ENCODE assay signal across 11 cellular contexts in the genomic region with DNA sequence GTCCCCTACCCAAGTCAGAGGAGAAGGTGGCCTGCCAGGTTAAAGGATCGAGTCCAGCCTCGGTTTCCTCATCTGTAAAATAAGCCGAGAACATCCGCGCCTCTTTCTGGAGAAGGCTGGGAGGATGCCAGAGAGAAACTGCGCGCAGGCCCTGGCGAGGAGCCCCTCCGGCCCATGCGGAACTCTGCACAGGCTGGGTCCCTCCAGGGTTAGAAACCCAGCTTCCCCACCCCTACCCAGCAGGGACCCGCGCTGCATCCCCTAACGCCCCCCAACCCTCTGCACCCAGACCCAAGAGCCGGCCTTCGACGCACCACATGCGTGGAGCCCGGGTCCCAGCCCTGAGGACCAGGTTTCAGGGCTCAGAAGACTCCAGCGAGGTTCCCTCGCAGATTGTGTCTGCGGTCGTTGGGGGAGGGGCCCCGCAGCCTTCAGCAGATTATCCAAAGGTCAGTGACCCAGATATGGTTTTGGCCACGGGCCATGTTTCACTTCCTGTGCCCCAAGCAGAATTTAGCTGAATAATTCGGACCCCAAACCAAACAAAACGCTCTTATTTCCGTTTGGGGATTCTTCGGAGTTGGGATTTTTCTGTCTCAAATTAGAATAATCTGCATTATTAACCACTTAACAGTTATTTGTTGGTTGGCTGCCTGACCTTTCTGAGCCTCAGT.
DNase-seq lines count a peak whose midpoint lies in the region; ATAC-seq and TF ChIP-seq lines count a peak whose summit lies in the region.
"Had no signal": no experiment of that assay in that cellular context is flagged by ENCODE, and none has a peak within 500 bp of the region (broad histone marks: within the 10 kb centered on the region; RNA-seq: fewer than 3 reads in every experiment).

No MANE protein-coding gene starts in this region.

- intact Hi-C loops in CD4-positive, alpha-beta memory T cell (cut with micrococcal nuclease) = no loop called here

- CTCF ChIA-PET in CD4-positive, alpha-beta memory T cell (lab: Charles Lee; ENCODE audit: partially characterized antibody) = no interaction called here

- H3K27me3 ChIP-seq in CD4-positive, alpha-beta memory T cell (ENCODE audit: insufficient read depth, low read length) = peaks cover 58% of the 10 kb centered on the region
- H3K27me3 ChIP-seq in HUES64 (ENCODE audit: insufficient read depth, low read length) (peaks cover 99% of the 10 kb centered on the region), WERI-Rb-1 (ENCODE audit: insufficient read depth, low read depth, severe bottlenecking) (no peaks in the 10 kb centered on the region)

- peak overlapping the region in 2 of 7 donors; percentile 47 to 77 for H3K27ac Mint-ChIP-seq in CD4-positive, alpha-beta memory T cell
- H3K27ac Mint-ChIP-seq in activated naive CD8-positive, alpha-beta T cell treated with anti-CD3 and anti-CD28 coated beads, Interleukin-2, amount 10 ng/mL, durations not matched to agents 7 days and 5 days = no peak overlapping the region
- H3K27ac Mint-ChIP-seq in naive B cell = peak overlapping the region in 2 of 6 donors; percentile 56 to 78

- H3K9me3 ChIP-seq in CD4-positive, alpha-beta memory T cell (ENCODE audit: control insufficient read depth in 1 of 2, low read length in 2 of 2) = no peaks in the 10 kb centered on the region
- H3K9me3 ChIP-seq in HUES64 (ENCODE audit: insufficient read depth, low read depth, low read length) = no peaks in the 10 kb centered on the region
- H3K9me3 ChIP-seq in WERI-Rb-1 (ENCODE audit: severe bottlenecking) = no peaks in the 10 kb centered on the region
- H3K9me3 ChIP-seq: sigmoid colon had no signal

- H3K9ac ChIP-seq in HUES64 (ENCODE audit: low read depth, low read length) = no peak overlapping the region

- H3K4me1 ChIP-seq in CD4-positive, alpha-beta memory T cell (ENCODE audit: insufficient read depth, low read length) = peaks cover 51% of the 10 kb centered on the region
- H3K4me1 ChIP-seq in HUES64 (ENCODE audit: insufficient read depth, low read length) = peaks cover 20% of the 10 kb centered on the region

- H3K4me1 Mint-ChIP-seq in CD4-positive, alpha-beta memory T cell = peaks cover 26 to 43% (median 38%) of the 10 kb centered on the region in 4 donors
- peaks cover 31% of the 10 kb centered on the region for H3K4me1 Mint-ChIP-seq in activated naive CD8-positive, alpha-beta T cell treated with anti-CD3 and anti-CD28 coated beads, Interleukin-2, amount 10 ng/mL, durations not matched to agents 7 days and 5 days
- H3K4me1 Mint-ChIP-seq in naive B cell = peaks cover 39 to 46% (median 46%) of the 10 kb centered on the region in 3 donors

- H3K27me3 Mint-ChIP-seq in CD4-positive, alpha-beta memory T cell = peaks cover 44 to 54% of the 10 kb centered on the region in 2 donors
- H3K27me3 Mint-ChIP-seq in activated naive CD8-positive, alpha-beta T cell treated with anti-CD3 and anti-CD28 coated beads, Interleukin-2, amount 10 ng/mL, durations not matched to agents 7 days and 5 days = peaks cover 67% of the 10 kb centered on the region
- H3K27me3 Mint-ChIP-seq in naive B cell = peaks cover 49 to 79% (median 74%) of the 10 kb centered on the region in 3 donors

- TF ChIP-seq CTCF in WERI-Rb-1 (IDR thresholded peaks at IDR 0.05; ENCODE audit: low read depth, low read length) = no peak

- POLR2A ChIA-PET in CD4-positive, alpha-beta memory T cell (lab: Charles Lee; ENCODE audit: partially characterized antibody) = no interaction called here
- POLR2A ChIA-PET in activated naive CD8-positive, alpha-beta T cell treated with anti-CD3 and anti-CD28 coated beads, Interleukin-2, amount 10 ng/mL, durations not matched to agents 7 days and 5 days (lab: Charles Lee) = no interaction called here

- no peaks in the 10 kb centered on the region for H3K36me3 ChIP-seq in CD4-positive, alpha-beta memory T cell (ENCODE audit: insufficient read depth, low read length)
- H3K36me3 ChIP-seq in HUES64 (ENCODE audit: insufficient read depth, low read length) (no peaks in the 10 kb centered on the region), WERI-Rb-1 (peaks cover 4% of the 10 kb centered on the region)
- H3K36me3 ChIP-seq: sigmoid colon had no signal

- H3K4me3 ChIP-seq in CD4-positive, alpha-beta memory T cell (ENCODE audit: low read length in 2 of 2) = no peak overlapping the region
- peak overlapping the region; percentile 27; the same call in 1 of the 2 replicates for H3K4me3 ChIP-seq in HUES64 (ENCODE audit: low read length)
- H3K4me3 ChIP-seq in WERI-Rb-1 (ENCODE audit: low read depth, low read length) = no peak overlapping the region

- H3K36me3 Mint-ChIP-seq in CD4-positive, alpha-beta memory T cell = no peaks in the 10 kb centered on the region
- no peaks in the 10 kb centered on the region for H3K36me3 Mint-ChIP-seq in activated naive CD8-positive, alpha-beta T cell treated with anti-CD3 and anti-CD28 coated beads, Interleukin-2, amount 10 ng/mL, durations not matched to agents 7 days and 5 days
- H3K36me3 Mint-ChIP-seq in naive B cell = no peaks in the 10 kb centered on the region

- no peak for DNase-seq in CD4-positive, alpha-beta memory T cell
- DNase-seq in activated naive CD8-positive, alpha-beta T cell treated with anti-CD3 and anti-CD28 coated beads, Interleukin-2, amount 10 ng/mL, durations not matched to agents 7 days and 5 days = no peak
- DNase-seq in naive B cell = peak; percentile 28
- no peak for DNase-seq in HPDE6-E6E7 (ENCODE audit: extremely low spot score)
- no peak for DNase-seq in WERI-Rb-1
- no peak for DNase-seq in germinal center (ENCODE audit: low spot score)
- DNase-seq: DMS 273 treated with DMSO at 0.1 percent for 48 hours, NCI-H345, sigmoid colon had no signal

- no peak overlapping the region for H3K27ac ChIP-seq in CD4-positive, alpha-beta memory T cell (ENCODE audit: low read depth, low read length)
- H3K27ac ChIP-seq in HUES64 (ENCODE audit: low read depth, low read length) = no peak overlapping the region
- H3K27ac ChIP-seq in WERI-Rb-1 = no peak overlapping the region
- H3K27ac ChIP-seq: sigmoid colon had no signal

- WGBS in HUES64 = 5% methylated on average over 25 of the region's 28 CpGs

- H3K4me3 Mint-ChIP-seq in CD4-positive, alpha-beta memory T cell = peak overlapping the region in 5 of 8 donors; percentile 59 to 81 (median 72)
- peak overlapping the region; percentile 52 for H3K4me3 Mint-ChIP-seq in activated naive CD8-positive, alpha-beta T cell treated with anti-CD3 and anti-CD28 coated beads, Interleukin-2, amount 10 ng/mL, durations not matched to agents 7 days and 5 days
- H3K4me3 Mint-ChIP-seq in naive B cell = peak overlapping the region; percentile 28 to 87 (median 73)

- ATAC-seq in activated naive CD8-positive, alpha-beta T cell treated with anti-CD3 and anti-CD28 coated beads, Interleukin-2, amount 10 ng/mL, durations not matched to agents 7 days and 5 days (ENCODE audit: low read depth) = no peak
- ATAC-seq in naive B cell (ENCODE audit: low read depth in 2 of 2) = no peak
- ATAC-seq in GM21723 (IDR thresholded peaks at IDR 0.05; ENCODE audit: unreplicated experiment) = no peak

- peaks cover 0 to 4% (median 0%) of the 10 kb centered on the region in 8 donors for H3K9me3 Mint-ChIP-seq in CD4-positive, alpha-beta memory T cell
- no peaks in the 10 kb centered on the region for H3K9me3 Mint-ChIP-seq in activated naive CD8-positive, alpha-beta T cell treated with anti-CD3 and anti-CD28 coated beads, Interleukin-2, amount 10 ng/mL, durations not matched to agents 7 days and 5 days
- H3K9me3 Mint-ChIP-seq in naive B cell = peaks cover 0 to 5% (median 0%) of the 10 kb centered on the region in 7 donors
